ENCODE assay signal across 23 cellular contexts in the genomic region with DNA sequence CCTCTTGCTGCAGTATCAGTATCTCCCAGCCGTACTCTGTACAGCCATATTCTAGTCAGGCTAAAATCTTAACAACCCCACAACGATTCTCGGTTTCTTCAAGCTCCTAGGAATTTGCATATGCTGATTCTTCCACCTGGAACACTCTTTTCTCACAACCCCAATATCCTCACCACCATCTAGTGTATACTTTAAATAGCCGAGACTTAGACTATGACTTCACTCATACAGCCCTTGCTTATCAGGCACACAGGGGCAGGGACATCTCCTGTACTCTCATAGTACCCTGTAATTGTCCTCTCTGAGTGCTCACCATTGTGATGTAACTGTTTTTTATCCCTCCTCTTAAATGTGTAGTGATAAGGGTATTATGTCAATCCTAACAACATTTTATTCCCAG.
DNase-seq lines count a peak whose midpoint lies in the region; ATAC-seq and TF ChIP-seq lines count a peak whose summit lies in the region.
"Had no signal": no experiment of that assay in that cellular context is flagged by ENCODE, and none has a peak within 500 bp of the region (broad histone marks: within the 10 kb centered on the region; RNA-seq: fewer than 3 reads in every experiment).

No MANE protein-coding gene starts in this region.

- H2BK15ac ChIP-seq in mesendoderm (replicated peaks; ENCODE audit: low read depth), result no peak overlapping the region

- DNase-seq in GM12865 (ENCODE audit: low read depth) (peak; percentile 14), mesendoderm (peak; percentile 13), ascending aorta (ENCODE audit: low spot score in 2 of 2) (no peak)
- DNase-seq in activated T-cell treated with anti-CD3 and anti-CD28 coated beads, Interleukin-2, amount 50 U/mL, for 1 hour, result no peak
- no peak for DNase-seq in activated naive CD4-positive, alpha-beta T cell treated with anti-CD3 and anti-CD28 coated beads, Interleukin-2, amount 50 U/mL, for 16 hours
- no peak for DNase-seq in activated CD4-positive, alpha-beta T cell treated with anti-CD3 and anti-CD28 coated beads for 1 hour
- DNase-seq: 8988T; ACHN; AML-193; BE2C; CD4-positive, alpha-beta T cell; CD8-positive, alpha-beta memory T cell; DMS 273 treated with DMSO at 0.1 percent for 48 hours; DMS79; EL; GDM1; GM23248; H7; HCEC 1CT had no signal

- no peak overlapping the region for H3K23ac ChIP-seq in mesendoderm (ENCODE audit: low read length)

- H3K9ac ChIP-seq in OCI-LY3 (ENCODE audit: low read length) (no peak overlapping the region), mesendoderm (ENCODE audit: low read length) (no peak overlapping the region)
- H3K9ac ChIP-seq: BLaER1 treated with 17β-estradiol and CSF1 and Interleukin-3, amounts not matched to agents 10 nM and 100 nM; GM23248 had no signal

- H3K27me3 ChIP-seq in OCI-LY3 (ENCODE audit: low read depth, low read length) (no peaks in the 10 kb centered on the region), mesendoderm (ENCODE audit: insufficient read depth, low read length, poor library complexity) (no peaks in the 10 kb centered on the region), ascending aorta (no peaks in the 10 kb centered on the region)
- H3K27me3 ChIP-seq: BE2C; BLaER1 treated with 17β-estradiol and CSF1 and Interleukin-3, amounts not matched to agents 10 nM and 100 nM had no signal

- no peak overlapping the region for H4K5ac ChIP-seq in mesendoderm (ENCODE audit: low read length)

- H3K79me2 ChIP-seq in OCI-LY3 (ENCODE audit: low read length), result no peaks in the 10 kb centered on the region
- no peaks in the 10 kb centered on the region for H3K79me2 ChIP-seq in mesendoderm (ENCODE audit: control insufficient read depth, insufficient read depth, low read length)

- H3K4ac ChIP-seq in mesendoderm (ENCODE audit: low read depth, low read length), result no peak overlapping the region

- TF ChIP-seq CTCF in GM12865 (IDR thresholded peaks at IDR 0.05; ENCODE audit: insufficient read depth, low read depth, low read length, missing control alignments), result no peak
- TF ChIP-seq CTCF in OCI-LY3 (IDR thresholded peaks at IDR 0.05; ENCODE audit: low read depth, low read length), result no peak
- no peak for TF ChIP-seq CTCF in ascending aorta (IDR thresholded peaks at IDR 0.05)

- no CpG with 5 or more reads among the region's 4 CpGs for WGBS in mesendoderm (ENCODE audit: extremely low coverage, insufficient coverage, low lambda C conversion rate)

- H3K27ac ChIP-seq in OCI-LY3 (ENCODE audit: low read length) (no peak overlapping the region), mesendoderm (ENCODE audit: low read depth, low read length) (no peak overlapping the region), ascending aorta (no peak overlapping the region)
- H3K27ac ChIP-seq: A549; BLaER1 treated with 17β-estradiol and CSF1 and Interleukin-3, amounts not matched to agents 10 nM and 100 nM; GM23248 had no signal

- H3K4me1 ChIP-seq in OCI-LY3 (ENCODE audit: low read length) (no peaks in the 10 kb centered on the region), mesendoderm (ENCODE audit: control insufficient read depth, low read depth, low read length) (no peaks in the 10 kb centered on the region), ascending aorta (no peaks in the 10 kb centered on the region)
- H3K4me1 ChIP-seq: A549; BLaER1 treated with 17β-estradiol and CSF1 and Interleukin-3, amounts not matched to agents 10 nM and 100 nM had no signal

- intact Hi-C loops in ascending aorta (cut with DNase I), result no loop called here

- no peaks in the 10 kb centered on the region for H4K20me1 ChIP-seq in OCI-LY3 (ENCODE audit: insufficient read depth, low read length)
- H4K20me1 ChIP-seq: BLaER1 treated with 17β-estradiol and CSF1 and Interleukin-3, amounts not matched to agents 10 nM and 100 nM had no signal

- no peaks in the 10 kb centered on the region for H3K36me3 ChIP-seq in OCI-LY3 (replicated peaks; ENCODE audit: low read depth, low read length)
- H3K36me3 ChIP-seq in mesendoderm (ENCODE audit: control insufficient read depth, insufficient read depth, low read length), result no peaks in the 10 kb centered on the region
- no peaks in the 10 kb centered on the region for H3K36me3 ChIP-seq in ascending aorta
- H3K36me3 ChIP-seq: BE2C; BLaER1 treated with 17β-estradiol and CSF1 and Interleukin-3, amounts not matched to agents 10 nM and 100 nM had no signal

- H3K79me1 ChIP-seq in mesendoderm (ENCODE audit: low read length), result no peaks in the 10 kb centered on the region

- H3K4me2 ChIP-seq in OCI-LY3 (ENCODE audit: low read length), result no peak overlapping the region
- H3K4me2 ChIP-seq in mesendoderm (ENCODE audit: low read length), result no peak overlapping the region
- H3K4me2 ChIP-seq: A549; BLaER1 treated with 17β-estradiol and CSF1 and Interleukin-3, amounts not matched to agents 10 nM and 100 nM had no signal

- H2AFZ ChIP-seq in OCI-LY3 (ENCODE audit: low read depth, low read length), result 0 out of 2 replicates have a peak overlapping the region, but pooled peaks have one; percentile 40
- H2AFZ ChIP-seq: GM23248 had no signal

- no peak overlapping the region for H2BK120ac ChIP-seq in mesendoderm (ENCODE audit: low read depth, low read length)

- H3K4me3 ChIP-seq in GM12865 (ENCODE audit: low read depth, low read length) (no peak overlapping the region), OCI-LY3 (ENCODE audit: low read length) (no peak overlapping the region), mesendoderm (ENCODE audit: low read length) (no peak overlapping the region), ascending aorta (no peak overlapping the region)
- H3K4me3 ChIP-seq: A549; BLaER1 treated with 17β-estradiol and CSF1 and Interleukin-3, amounts not matched to agents 10 nM and 100 nM; GM23248 had no signal

- H4K8ac ChIP-seq in mesendoderm (ENCODE audit: low read depth, low read length), result no peak overlapping the region

- H3K9me3 ChIP-seq in OCI-LY3 (ENCODE audit: insufficient read depth, low read length), result no peaks in the 10 kb centered on the region
- H3K9me3 ChIP-seq in ascending aorta, result no peaks in the 10 kb centered on the region
- H3K9me3 ChIP-seq: A549; BE2C; BLaER1 treated with 17β-estradiol and CSF1 and Interleukin-3, amounts not matched to agents 10 nM and 100 nM had no signal

- H2BK5ac ChIP-seq in mesendoderm (ENCODE audit: low read length), result no peak overlapping the region

- no peak overlapping the region for H3K56ac ChIP-seq in mesendoderm (ENCODE audit: low read length)

- no peak overlapping the region for H3K18ac ChIP-seq in mesendoderm (ENCODE audit: low read length)

- peak; percentile 56 for ATAC-seq in GM18868 (IDR thresholded peaks at IDR 0.05; ENCODE audit: unreplicated experiment)
- ATAC-seq: A549 had no signal

- H2AK5ac ChIP-seq in mesendoderm (ENCODE audit: low read length), result no peak overlapping the region

Comparison
In these comparisons a context has a peak if more than half of its experiments do, and no peak if none do; other contexts are left out.
1. DNase-seq: peak in GM12865 (single experiment) and mesendoderm (single experiment); none in activated T-cell treated with anti-CD3 and anti-CD28 coated beads, Interleukin-2, amount 50 U/mL, for 1 hour (single experiment), activated naive CD4-positive, alpha-beta T cell treated with anti-CD3 and anti-CD28 coated beads, Interleukin-2, amount 50 U/mL, for 16 hours (single experiment), ascending aorta (0 of 2) and activated CD4-positive, alpha-beta T cell treated with anti-CD3 and anti-CD28 coated beads for 1 hour (single experiment).